ENCODE assay signal across 1 cellular context in the genomic region with DNA sequence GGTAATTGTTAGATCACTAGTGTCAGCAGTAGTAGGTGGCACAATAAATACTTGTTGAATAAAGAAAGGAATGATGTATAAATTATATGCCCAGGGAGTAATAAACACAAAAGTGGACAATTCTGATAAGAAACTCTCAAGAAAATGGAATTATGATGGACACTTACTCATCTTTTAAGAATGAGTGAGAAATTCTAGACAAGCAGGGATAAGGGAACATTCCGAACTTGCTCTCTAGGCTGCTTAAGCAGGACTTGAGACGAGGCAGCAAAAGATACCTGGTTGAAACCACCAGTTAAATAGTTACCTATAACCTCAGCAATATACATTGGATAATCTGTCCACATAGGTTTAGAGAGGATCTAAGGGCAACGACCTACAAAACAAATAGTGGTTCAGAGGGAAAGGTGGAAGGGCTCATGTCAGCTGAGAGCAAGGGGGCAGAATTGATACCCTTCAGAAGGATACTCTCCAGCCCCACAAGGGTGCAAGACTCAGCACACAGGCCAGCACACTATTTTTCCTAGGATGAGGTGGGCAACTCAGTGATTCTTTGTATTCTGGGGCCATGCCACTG.
TF ChIP-seq lines count a peak whose summit lies in the region.

No MANE protein-coding gene starts in this region.

TF ChIP-seq in HepG2, 621 proteins besides CTCF, POLR2A, EP300 and RAD21 (continued from another document and continues in another):
- no peak for TF ChIP-seq IKZF5 (CRISPR knock-in tag; IDR thresholded peaks at IDR 0.05)
- no peak for TF ChIP-seq PHF20 (CRISPR knock-in tag; IDR thresholded peaks at IDR 0.05)
- no peak for TF ChIP-seq RNF2 (conservative IDR thresholded peaks at IDR 0.05; ENCODE audit: low read depth)
- TF ChIP-seq FOXK1 (CRISPR knock-in tag; IDR thresholded peaks at IDR 0.05; ENCODE audit: borderline replicate concordance, low read depth) = 0 out of 2 replicates have a peak, but pooled peaks have one; percentile 33
- TF ChIP-seq ZMYM4 (CRISPR knock-in tag; IDR thresholded peaks at IDR 0.05) = peak; percentile 88
- TF ChIP-seq THAP11 (CRISPR knock-in tag; IDR thresholded peaks at IDR 0.05) = peak; percentile 52
- no peak for TF ChIP-seq ZNF724P (CRISPR knock-in tag; IDR thresholded peaks at IDR 0.05; ENCODE audit: borderline replicate concordance)
- no peak for TF ChIP-seq GPN1 (CRISPR knock-in tag; IDR thresholded peaks at IDR 0.05; ENCODE audit: borderline replicate concordance)
- TF ChIP-seq, protein P1, sequence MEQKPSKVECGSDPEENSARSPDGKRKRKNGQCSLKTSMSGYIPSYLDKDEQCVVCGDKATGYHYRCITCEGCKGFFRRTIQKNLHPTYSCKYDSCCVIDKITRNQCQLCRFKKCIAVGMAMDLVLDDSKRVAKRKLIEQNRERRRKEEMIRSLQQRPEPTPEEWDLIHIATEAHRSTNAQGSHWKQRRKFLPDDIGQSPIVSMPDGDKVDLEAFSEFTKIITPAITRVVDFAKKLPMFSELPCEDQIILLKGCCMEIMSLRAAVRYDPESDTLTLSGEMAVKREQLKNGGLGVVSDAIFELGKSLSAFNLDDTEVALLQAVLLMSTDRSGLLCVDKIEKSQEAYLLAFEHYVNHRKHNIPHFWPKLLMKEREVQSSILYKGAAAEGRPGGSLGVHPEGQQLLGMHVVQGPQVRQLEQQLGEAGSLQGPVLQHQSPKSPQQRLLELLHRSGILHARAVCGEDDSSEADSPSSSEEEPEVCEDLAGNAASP (CRISPR knock-in tag; IDR thresholded peaks at IDR 0.05; ENCODE audit: borderline replicate concordance) = peak; percentile 54; the same call in 1 of the 2 replicates
- TF ChIP-seq NR3C1 (CRISPR knock-in tag; IDR thresholded peaks at IDR 0.05) = no peak
- TF ChIP-seq NCOA5 (CRISPR knock-in tag; IDR thresholded peaks at IDR 0.05) = no peak
- peak; percentile 86 for TF ChIP-seq HMG20A (CRISPR knock-in tag; IDR thresholded peaks at IDR 0.05; ENCODE audit: borderline replicate concordance)
- TF ChIP-seq ZBTB25 (CRISPR knock-in tag; IDR thresholded peaks at IDR 0.05) = no peak
- no peak for TF ChIP-seq ATF7-NPFF (CRISPR knock-in tag; IDR thresholded peaks at IDR 0.05; ENCODE audit: low read depth)
- TF ChIP-seq ZKSCAN8 (CRISPR knock-in tag; IDR thresholded peaks at IDR 0.05; ENCODE audit: borderline replicate concordance) = no peak
- TF ChIP-seq TRIM22 (IDR thresholded peaks at IDR 0.05) = no peak
- peak; percentile 9; the same call in 1 of the 2 replicates for TF ChIP-seq STAG1 (CRISPR knock-in tag; IDR thresholded peaks at IDR 0.05)
- TF ChIP-seq ZNF761 (CRISPR knock-in tag; conservative IDR thresholded peaks at IDR 0.05) = no peak
- TF ChIP-seq ZNF317 (CRISPR knock-in tag; IDR thresholded peaks at IDR 0.05) = no peak; the same call in 1 of the 2 replicates
- TF ChIP-seq HNF4A (CRISPR knock-in tag; IDR thresholded peaks at IDR 0.05) = peak; percentile 73
- no peak for TF ChIP-seq SMAD9 (CRISPR knock-in tag; IDR thresholded peaks at IDR 0.05)
- no peak for TF ChIP-seq GZF1 (CRISPR knock-in tag; IDR thresholded peaks at IDR 0.05)
- TF ChIP-seq NR2F2 (IDR thresholded peaks at IDR 0.05; ENCODE audit: borderline replicate concordance, low read depth) = peak; percentile 75; the same call in 1 of the 2 replicates
- no peak for TF ChIP-seq XRCC5 (optimal IDR thresholded peaks at IDR 0.05; ENCODE audit: low read length)
- TF ChIP-seq SMAD1 (CRISPR knock-in tag; IDR thresholded peaks at IDR 0.05; ENCODE audit: borderline replicate concordance, low read depth) = no peak
- no peak for TF ChIP-seq ZNF883 (CRISPR knock-in tag; IDR thresholded peaks at IDR 0.05; ENCODE audit: not compliant biosample characterization)
- no peak for TF ChIP-seq ZNF496 (CRISPR knock-in tag; IDR thresholded peaks at IDR 0.05; ENCODE audit: insufficient replicate concordance)
- no peak for TF ChIP-seq CEBPB (IDR thresholded peaks at IDR 0.05; ENCODE audit: borderline replicate concordance, low read depth, low read length)
- no peak for TF ChIP-seq ZNF44 (CRISPR knock-in tag; IDR thresholded peaks at IDR 0.05)
- no peak for TF ChIP-seq ARNT2 (CRISPR knock-in tag; IDR thresholded peaks at IDR 0.05; ENCODE audit: low read depth)
- TF ChIP-seq ISX (CRISPR knock-in tag; conservative IDR thresholded peaks at IDR 0.05) = no peak
- TF ChIP-seq, protein P2, sequence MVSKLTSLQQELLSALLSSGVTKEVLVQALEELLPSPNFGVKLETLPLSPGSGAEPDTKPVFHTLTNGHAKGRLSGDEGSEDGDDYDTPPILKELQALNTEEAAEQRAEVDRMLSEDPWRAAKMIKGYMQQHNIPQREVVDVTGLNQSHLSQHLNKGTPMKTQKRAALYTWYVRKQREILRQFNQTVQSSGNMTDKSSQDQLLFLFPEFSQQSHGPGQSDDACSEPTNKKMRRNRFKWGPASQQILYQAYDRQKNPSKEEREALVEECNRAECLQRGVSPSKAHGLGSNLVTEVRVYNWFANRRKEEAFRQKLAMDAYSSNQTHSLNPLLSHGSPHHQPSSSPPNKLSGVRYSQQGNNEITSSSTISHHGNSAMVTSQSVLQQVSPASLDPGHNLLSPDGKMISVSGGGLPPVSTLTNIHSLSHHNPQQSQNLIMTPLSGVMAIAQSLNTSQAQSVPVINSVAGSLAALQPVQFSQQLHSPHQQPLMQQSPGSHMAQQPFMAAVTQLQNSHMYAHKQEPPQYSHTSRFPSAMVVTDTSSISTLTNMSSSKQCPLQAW (CRISPR knock-in tag; IDR thresholded peaks at IDR 0.05) = peak; percentile 94
- TF ChIP-seq ZEB1 (IDR thresholded peaks at IDR 0.05; ENCODE audit: insufficient replicate concordance, low read depth) = no peak
- TF ChIP-seq KLF15 (CRISPR knock-in tag; IDR thresholded peaks at IDR 0.05; ENCODE audit: borderline replicate concordance) = no peak
- no peak for TF ChIP-seq ZNF274 (CRISPR knock-in tag; IDR thresholded peaks at IDR 0.05)
- TF ChIP-seq, protein P3, sequence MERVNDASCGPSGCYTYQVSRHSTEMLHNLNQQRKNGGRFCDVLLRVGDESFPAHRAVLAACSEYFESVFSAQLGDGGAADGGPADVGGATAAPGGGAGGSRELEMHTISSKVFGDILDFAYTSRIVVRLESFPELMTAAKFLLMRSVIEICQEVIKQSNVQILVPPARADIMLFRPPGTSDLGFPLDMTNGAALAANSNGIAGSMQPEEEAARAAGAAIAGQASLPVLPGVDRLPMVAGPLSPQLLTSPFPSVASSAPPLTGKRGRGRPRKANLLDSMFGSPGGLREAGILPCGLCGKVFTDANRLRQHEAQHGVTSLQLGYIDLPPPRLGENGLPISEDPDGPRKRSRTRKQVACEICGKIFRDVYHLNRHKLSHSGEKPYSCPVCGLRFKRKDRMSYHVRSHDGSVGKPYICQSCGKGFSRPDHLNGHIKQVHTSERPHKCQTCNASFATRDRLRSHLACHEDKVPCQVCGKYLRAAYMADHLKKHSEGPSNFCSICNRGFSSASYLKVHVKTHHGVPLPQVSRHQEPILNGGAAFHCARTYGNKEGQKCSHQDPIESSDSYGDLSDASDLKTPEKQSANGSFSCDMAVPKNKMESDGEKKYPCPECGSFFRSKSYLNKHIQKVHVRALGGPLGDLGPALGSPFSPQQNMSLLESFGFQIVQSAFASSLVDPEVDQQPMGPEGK (CRISPR knock-in tag; IDR thresholded peaks at IDR 0.05) = peak; percentile 66; the same call in 1 of the 2 replicates
- TF ChIP-seq AGO1 (IDR thresholded peaks at IDR 0.05; ENCODE audit: low read depth, low read length, poor library complexity, severe bottlenecking) = no peak
- TF ChIP-seq GFI1 (CRISPR knock-in tag; IDR thresholded peaks at IDR 0.05; ENCODE audit: borderline replicate concordance) = peak; percentile 84
- peak; percentile 52; the same call in 1 of the 2 replicates for TF ChIP-seq CEBPG (CRISPR knock-in tag; IDR thresholded peaks at IDR 0.05)
- TF ChIP-seq ZNF644 (CRISPR knock-in tag; IDR thresholded peaks at IDR 0.05; ENCODE audit: low read depth) = peak; percentile 47
- no peak for TF ChIP-seq ZNF816 (CRISPR knock-in tag; IDR thresholded peaks at IDR 0.05; ENCODE audit: borderline replicate concordance)
- no peak for TF ChIP-seq SOX6 (IDR thresholded peaks at IDR 0.05)
- TF ChIP-seq SOX6 (CRISPR knock-in tag; IDR thresholded peaks at IDR 0.05) = peak; percentile 74
- no peak for TF ChIP-seq TBP (CRISPR knock-in tag; IDR thresholded peaks at IDR 0.05)
- no peak for TF ChIP-seq ZMYM3 (CRISPR knock-in tag; IDR thresholded peaks at IDR 0.05)
- no peak for TF ChIP-seq ZNF253 (CRISPR knock-in tag; IDR thresholded peaks at IDR 0.05; ENCODE audit: borderline replicate concordance)
- no peak for TF ChIP-seq KMT2A (CRISPR knock-in tag; IDR thresholded peaks at IDR 0.05)
- TF ChIP-seq, protein P4, sequence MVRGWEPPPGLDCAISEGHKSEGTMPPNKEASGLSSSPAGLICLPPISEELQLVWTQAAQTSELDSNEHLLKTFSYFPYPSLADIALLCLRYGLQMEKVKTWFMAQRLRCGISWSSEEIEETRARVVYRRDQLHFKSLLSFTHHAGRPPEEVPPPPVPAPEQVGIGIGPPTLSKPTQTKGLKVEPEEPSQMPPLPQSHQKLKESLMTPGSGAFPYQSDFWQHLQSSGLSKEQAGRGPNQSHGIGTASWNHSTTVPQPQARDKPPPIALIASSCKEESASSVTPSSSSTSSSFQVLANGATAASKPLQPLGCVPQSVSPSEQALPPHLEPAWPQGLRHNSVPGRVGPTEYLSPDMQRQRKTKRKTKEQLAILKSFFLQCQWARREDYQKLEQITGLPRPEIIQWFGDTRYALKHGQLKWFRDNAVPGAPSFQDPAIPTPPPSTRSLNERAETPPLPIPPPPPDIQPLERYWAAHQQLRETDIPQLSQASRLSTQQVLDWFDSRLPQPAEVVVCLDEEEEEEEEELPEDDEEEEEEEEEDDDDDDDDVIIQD (CRISPR knock-in tag; IDR thresholded peaks at IDR 0.05; ENCODE audit: low read depth) = peak; percentile 95
- no peak for TF ChIP-seq BCL3 (CRISPR knock-in tag; IDR thresholded peaks at IDR 0.05)
- peak; percentile 72 for TF ChIP-seq SALL1 (CRISPR knock-in tag; IDR thresholded peaks at IDR 0.05)
- TF ChIP-seq, protein P5, sequence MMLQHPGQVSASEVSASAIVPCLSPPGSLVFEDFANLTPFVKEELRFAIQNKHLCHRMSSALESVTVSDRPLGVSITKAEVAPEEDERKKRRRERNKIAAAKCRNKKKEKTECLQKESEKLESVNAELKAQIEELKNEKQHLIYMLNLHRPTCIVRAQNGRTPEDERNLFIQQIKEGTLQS (CRISPR knock-in tag; IDR thresholded peaks at IDR 0.05) = no peak
- TF ChIP-seq SUZ12 (IDR thresholded peaks at IDR 0.05; ENCODE audit: low read depth, low read length) = no peak
- TF ChIP-seq ASH2L (IDR thresholded peaks at IDR 0.05; ENCODE audit: insufficient read length, low read depth, low read length) = no peak
- no peak for TF ChIP-seq ZNF232 (CRISPR knock-in tag; IDR thresholded peaks at IDR 0.05; ENCODE audit: borderline replicate concordance)
- no peak for TF ChIP-seq THYN1 (CRISPR knock-in tag; IDR thresholded peaks at IDR 0.05; ENCODE audit: borderline replicate concordance, low read depth)
- TF ChIP-seq NFRKB (IDR thresholded peaks at IDR 0.05) = no peak
- TF ChIP-seq RARG (CRISPR knock-in tag; IDR thresholded peaks at IDR 0.05; ENCODE audit: low read depth) = no peak
- no peak for TF ChIP-seq ZNF24 (IDR thresholded peaks at IDR 0.05)
- no peak for TF ChIP-seq ZNF33A (CRISPR knock-in tag; IDR thresholded peaks at IDR 0.05; ENCODE audit: borderline replicate concordance)
